In the genomic region with DNA sequence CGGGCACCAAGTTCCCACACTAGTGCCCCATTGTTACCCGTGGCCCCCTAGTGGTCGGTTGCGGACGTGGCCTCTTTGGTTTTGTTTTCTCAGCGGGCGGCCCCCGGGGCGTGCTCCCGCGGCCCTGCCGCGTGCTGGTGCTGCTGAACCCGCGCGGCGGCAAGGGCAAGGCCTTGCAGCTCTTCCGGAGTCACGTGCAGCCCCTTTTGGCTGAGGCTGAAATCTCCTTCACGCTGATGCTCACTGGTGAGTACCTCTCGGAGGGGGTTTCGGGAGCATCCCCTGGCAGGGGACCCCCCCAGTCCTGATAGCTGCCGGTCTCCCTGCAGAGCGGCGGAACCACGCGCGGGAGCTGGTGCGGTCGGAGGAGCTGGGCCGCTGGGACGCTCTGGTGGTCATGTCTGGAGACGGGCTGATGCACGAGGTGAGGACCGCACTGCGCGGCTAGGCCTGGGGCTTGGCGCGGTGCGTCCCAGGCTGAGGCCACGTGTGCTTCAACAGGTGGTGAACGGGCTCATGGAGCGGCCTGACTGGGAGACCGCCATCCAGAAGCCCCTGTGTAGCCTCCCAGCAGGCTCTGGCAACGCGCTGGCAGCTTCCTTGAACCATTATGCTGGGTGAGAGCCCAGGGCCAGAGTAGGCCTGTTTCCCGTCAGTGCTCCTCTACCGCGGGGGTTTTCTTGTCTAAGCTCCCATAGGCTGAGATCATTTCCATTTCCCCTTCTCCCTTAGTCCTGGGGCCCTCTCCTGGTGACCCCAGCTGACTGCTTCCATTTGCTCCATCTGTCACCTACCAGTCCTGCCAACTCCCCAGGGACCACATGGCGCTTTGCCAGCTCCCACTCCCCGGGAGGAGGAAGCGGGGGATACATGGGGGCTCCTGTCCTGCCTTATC, we compare ENCODE assay signal across 8 cellular contexts. TPM values are rescaled to one million over a fixed set of nuclear protein-coding genes. Genes with fewer than 3 reads are reported as not detected.
DNase-seq lines count a peak whose midpoint lies in the region; ATAC-seq, FAIRE-seq and TF ChIP-seq lines count a peak whose summit lies in the region.

No MANE protein-coding gene starts in this region.

- POLR2A ChIA-PET in A549 (lab: Yijun Ruan, JAX): interaction anchor here (1.8 to 2.7 kb wide), 3 partner anchors 10 to 33 kb away, joined by 10 to 24 read pairs (median 15); partner anchors contain the start of gene PRPSAP1
- POLR2A ChIA-PET in activated CD4-positive, alpha-beta T cell treated with anti-CD3 and anti-CD28 coated beads, Interleukin-2, amount 10 ng/mL, durations not matched to agents 7 days and 5 days (lab: Charles Lee): no interaction called here

- TF ChIP-seq EP300 in A549 (IDR thresholded peaks at IDR 0.05): no peak

- DNase-seq in A549 (ENCODE audit: low read depth in 1 of 2, low spot score in 1 of 2): peak; percentile 87 to 98
- peak; percentile 94 for DNase-seq in GM19239 (ENCODE audit: insufficient read length, low spot score)
- peak; percentile 90 to 98 for DNase-seq in NCI-H524 (lab: John Stamatoyannopoulos, UW)
- DNase-seq in activated CD4-positive, alpha-beta T cell treated with anti-CD3 and anti-CD28 coated beads, Interleukin-2, amount 10 ng/mL, durations not matched to agents 7 days and 5 days: peak; percentile 88
- peak; percentile 86 to 89 for DNase-seq in lung microvascular endothelial cell (ENCODE audit: low read depth in 2 of 2)
- DNase-seq in stimulated activated CD8-positive, alpha-beta memory T cell treated with anti-CD3 and anti-CD28 coated beads, Interleukin-15, amount 100 ng/mL, for 4 hours (ENCODE audit: low read depth in 2 of 2): peak; percentile 60 to 68

- peaks cover 2% of the 10 kb centered on the region for H3K27me3 Mint-ChIP-seq in activated CD4-positive, alpha-beta T cell treated with anti-CD3 and anti-CD28 coated beads, Interleukin-2, amount 10 ng/mL, durations not matched to agents 7 days and 5 days
- no peaks in the 10 kb centered on the region for H3K27me3 Mint-ChIP-seq in dendritic cell treated with granulocyte-macrophage colony-stimulating factor and Interleukin-4, amounts not matched to agents 40 ng/mL and 50 ng/mL, for 4 days

- H3K4me3 ChIP-seq in A549: peak overlapping the region; percentile 62

- peaks cover 20% of the 10 kb centered on the region for H3K4me1 ChIP-seq in A549

- intact Hi-C loops in dendritic cell treated with granulocyte-macrophage colony-stimulating factor and Interleukin-4, amounts not matched to agents 40 ng/mL and 50 ng/mL, for 4 days (cut with micrococcal nuclease): loop anchor here (2.0 to 10.0 kb wide), 2 partner anchors 31 to 109 kb away; no protein-coding TSS in a partner anchor

- peak overlapping the region; percentile 91 for H3K4me2 ChIP-seq in A549

- peak; percentile 87 for TF ChIP-seq CTCF in A549 (IDR thresholded peaks at IDR 0.05)

- WGBS in A549 (ENCODE audit: missing lambda C conversion rate): 71% methylated on average over 42 of the region's 52 CpGs

- TF ChIP-seq POLR2A in A549 (IDR thresholded peaks at IDR 0.05; ENCODE audit: low read length): no peak

- no peaks in the 10 kb centered on the region for H3K36me3 Mint-ChIP-seq in activated CD4-positive, alpha-beta T cell treated with anti-CD3 and anti-CD28 coated beads, Interleukin-2, amount 10 ng/mL, durations not matched to agents 7 days and 5 days (ENCODE audit: low read depth)
- peaks cover 32% of the 10 kb centered on the region for H3K36me3 Mint-ChIP-seq in dendritic cell treated with granulocyte-macrophage colony-stimulating factor and Interleukin-4, amounts not matched to agents 40 ng/mL and 50 ng/mL, for 4 days (ENCODE audit: low read depth)

- no peaks in the 10 kb centered on the region for H3K9me3 ChIP-seq in A549

- CTCF ChIA-PET in A549 (lab: Yijun Ruan, JAX): interaction anchor here (0.6 to 43.2 kb wide), 42 partner anchors 11 to 1094 kb away, joined by 3 to 1094 read pairs (median 4); partner anchors contain the start of genes AANAT, PRCD, PRPSAP1 and QRICH2
- CTCF ChIA-PET in activated CD4-positive, alpha-beta T cell treated with anti-CD3 and anti-CD28 coated beads, Interleukin-2, amount 10 ng/mL, durations not matched to agents 7 days and 5 days (lab: Charles Lee): interaction anchor here (0.6 to 4.8 kb wide), 19 partner anchors 10 to 490 kb away, joined by 3 to 59 read pairs (median 5); partner anchors contain the start of genes PRPSAP1, RHBDF2 and TRIM65

- peaks cover 18% of the 10 kb centered on the region for H3K4me1 Mint-ChIP-seq in activated CD4-positive, alpha-beta T cell treated with anti-CD3 and anti-CD28 coated beads, Interleukin-2, amount 10 ng/mL, durations not matched to agents 7 days and 5 days
- peaks cover 48% of the 10 kb centered on the region for H3K4me1 Mint-ChIP-seq in dendritic cell treated with granulocyte-macrophage colony-stimulating factor and Interleukin-4, amounts not matched to agents 40 ng/mL and 50 ng/mL, for 4 days (ENCODE audit: low read depth)

- TF ChIP-seq RAD21 in A549 (conservative IDR thresholded peaks at IDR 0.05 in 1 of 2, IDR thresholded peaks at IDR 0.05 in 1 of 2): peak; percentile 50 to 60; a peak in 4 of 5 replicates

- H3K9me3 Mint-ChIP-seq in activated CD4-positive, alpha-beta T cell treated with anti-CD3 and anti-CD28 coated beads, Interleukin-2, amount 10 ng/mL, durations not matched to agents 7 days and 5 days: no peaks in the 10 kb centered on the region
- no peaks in the 10 kb centered on the region for H3K9me3 Mint-ChIP-seq in dendritic cell treated with granulocyte-macrophage colony-stimulating factor and Interleukin-4, amounts not matched to agents 40 ng/mL and 50 ng/mL, for 4 days

- peak overlapping the region; percentile 19 for H3K4me3 Mint-ChIP-seq in activated CD4-positive, alpha-beta T cell treated with anti-CD3 and anti-CD28 coated beads, Interleukin-2, amount 10 ng/mL, durations not matched to agents 7 days and 5 days
- H3K4me3 Mint-ChIP-seq in dendritic cell treated with granulocyte-macrophage colony-stimulating factor and Interleukin-4, amounts not matched to agents 40 ng/mL and 50 ng/mL, for 4 days: peak overlapping the region; percentile 76

- peak overlapping the region; percentile 19 for H3K27ac Mint-ChIP-seq in activated CD4-positive, alpha-beta T cell treated with anti-CD3 and anti-CD28 coated beads, Interleukin-2, amount 10 ng/mL, durations not matched to agents 7 days and 5 days
- no peak overlapping the region for H3K27ac Mint-ChIP-seq in dendritic cell treated with granulocyte-macrophage colony-stimulating factor and Interleukin-4, amounts not matched to agents 40 ng/mL and 50 ng/mL, for 4 days

- ATAC-seq in A549 (peak; percentile 37 to 67), GM19452 (IDR thresholded peaks at IDR 0.05; ENCODE audit: unreplicated experiment) (no peak)

- H3K27ac ChIP-seq in A549: peak overlapping the region; percentile 71 to 88; a peak in 3 of 6 replicates

- FAIRE-seq in A549 (lab: Jason Lieb, UNC) (no peak), GM19239 (lab: Jason Lieb, UNC) (peak; percentile 80)

TF ChIP-seq in A549, 52 proteins besides CTCF, POLR2A, EP300 and RAD21 (continues in another document):
- TF ChIP-seq BHLHE40 (IDR thresholded peaks at IDR 0.05; ENCODE audit: low read depth, low read length) (peak; percentile 52), FOSB (CRISPR knock-in tag; IDR thresholded peaks at IDR 0.05) (no peak; the same call in 1 of the 2 replicates), JUN (IDR thresholded peaks at IDR 0.05) (peak in 1 of 2 experiments; percentile 17; a peak in 1 of 5 replicates), TFCP2L1 (CRISPR knock-in tag; IDR thresholded peaks at IDR 0.05) (peak; percentile 57; the same call in 1 of the 2 replicates), MAFK (IDR thresholded peaks at IDR 0.05; ENCODE audit: partially characterized antibody) (no peak), PBX3 (IDR thresholded peaks at IDR 0.05) (no peak), HOXB13 (CRISPR knock-in tag; IDR thresholded peaks at IDR 0.05; ENCODE audit: low read depth) (peak; percentile 66; the same call in 1 of the 2 replicates), FOXS1 (CRISPR knock-in tag; IDR thresholded peaks at IDR 0.05) (peak; percentile 82)
- TF ChIP-seq, protein P1, sequence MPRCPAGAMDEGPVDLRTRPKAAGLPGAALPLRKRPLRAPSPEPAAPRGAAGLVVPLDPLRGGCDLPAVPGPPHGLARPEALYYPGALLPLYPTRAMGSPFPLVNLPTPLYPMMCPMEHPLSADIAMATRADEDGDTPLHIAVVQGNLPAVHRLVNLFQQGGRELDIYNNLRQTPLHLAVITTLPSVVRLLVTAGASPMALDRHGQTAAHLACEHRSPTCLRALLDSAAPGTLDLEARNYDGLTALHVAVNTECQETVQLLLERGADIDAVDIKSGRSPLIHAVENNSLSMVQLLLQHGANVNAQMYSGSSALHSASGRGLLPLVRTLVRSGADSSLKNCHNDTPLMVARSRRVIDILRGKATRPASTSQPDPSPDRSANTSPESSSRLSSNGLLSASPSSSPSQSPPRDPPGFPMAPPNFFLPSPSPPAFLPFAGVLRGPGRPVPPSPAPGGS (IDR thresholded peaks at IDR 0.05): no peak

RNA-seq across cellular contexts. Expression of gene SPHK1, which starts 1.7 kb away (rescaled TPM):
- polyA plus RNA-seq in A549 (2011; rRNA removed) (4.6 and 4.7 TPM in 2 replicates), A549 (2017; fragmentation: RNase III; extraction: RNeasy Plus Mini Kit Qiagen cat#74134 plus additional on column Dnase treatment) (11.8 to 14.9 TPM (median 13.0 TPM) in 3 replicates)
- polyA plus RNA-seq in A549 (2012; cell fraction: cytosol; rRNA removed): 16.5 and 17.2 TPM in 2 replicates
- polyA plus RNA-seq in A549 (2012; cell fraction: nucleus; rRNA removed): 45.7 and 46.2 TPM in 2 replicates
- polyA minus RNA-seq in A549 (2011; rRNA and poly(A)+ RNA removed): 1.4 and 3.2 TPM in 2 replicates
- 1 to 10 TPM; 1.4 to 1.6 TPM for total RNA-seq in activated CD4-positive, alpha-beta T cell treated with anti-CD3 and anti-CD28 coated beads, Interleukin-2, amount 10 ng/mL, durations not matched to agents 7 days and 5 days
- total RNA-seq in lung microvascular endothelial cell: 193 and 276 TPM in 2 replicates

RNA-seq across cellular contexts. Expression of gene PRPSAP1, which starts 32.4 kb away (rescaled TPM):
- 80.9 and 92.1 TPM in 2 replicates for polyA plus RNA-seq in A549 (2011; rRNA removed)
- 85.4 and 116 TPM in 2 replicates for polyA plus RNA-seq in A549 (2012; cell fraction: cytosol; rRNA removed)
- polyA plus RNA-seq in A549 (2012; cell fraction: nucleus; rRNA removed): 82.9 and 108 TPM in 2 replicates
- polyA plus RNA-seq in A549 (2017; fragmentation: RNase III; extraction: RNeasy Plus Mini Kit Qiagen cat#74134 plus additional on column Dnase treatment): 61.9 to 63.7 TPM (median 63.3 TPM) in 3 replicates
- polyA minus RNA-seq in A549 (2011; rRNA and poly(A)+ RNA removed): 51.0 and 57.8 TPM in 2 replicates
- 10 to 100 TPM; 58.7 to 63.0 TPM for total RNA-seq in activated CD4-positive, alpha-beta T cell treated with anti-CD3 and anti-CD28 coated beads, Interleukin-2, amount 10 ng/mL, durations not matched to agents 7 days and 5 days
- 69.7 and 103 TPM in 2 replicates for total RNA-seq in lung microvascular endothelial cell

Comparison
In these comparisons a context has a peak if more than half of its experiments do, and no peak if none do; other contexts are left out.
1. RNA of gene SPHK1, which starts 1.7 kb away (total RNA-seq): 193 to 276 TPM in lung microvascular endothelial cell; 1.4 to 1.6 TPM in activated CD4-positive, alpha-beta T cell treated with anti-CD3 and anti-CD28 coated beads, Interleukin-2, amount 10 ng/mL, durations not matched to agents 7 days and 5 days; every median in the first group is over 10 times any median in the second.
2. Peak in every context shown above with its lines, with median percentiles within 50 percentile points of each other: DNase-seq.